ENCODE assay signal across 8 cellular contexts in genomic region chr16:69105501-69106361, GRCh38. TPM values are rescaled to one million over a fixed set of nuclear protein-coding genes. Genes with fewer than 3 reads are reported as not detected.
A peak's percentile ranks its signal among the peaks of the same experiment; 100 is the strongest.
DNase-seq lines count a peak whose midpoint lies in the region; ATAC-seq, FAIRE-seq and TF ChIP-seq lines count a peak whose summit lies in the region.

Gene HAS3, plus strand, starts transcription at chr16:69105653. Its CDS starts 3,743 bp downstream, at chr16:69109396.

- POLR2A ChIA-PET in activated CD4-positive, alpha-beta T cell treated with anti-CD3 and anti-CD28 coated beads for 36 hours (lab: Charles Lee) = interaction anchor here (0.8 kb wide), 2 partner anchors 19 to 440 kb away, joined by 3 read pairs; no protein-coding TSS in a partner anchor
- POLR2A ChIA-PET in HepG2 (lab: Yijun Ruan, JAX) = interaction anchor here (0.6 to 1.5 kb wide), 7 partner anchors 10 to 237 kb away, joined by 3 to 9 read pairs (median 3); no protein-coding TSS in a partner anchor

- H3K36me3 Mint-ChIP-seq in activated CD4-positive, alpha-beta T cell treated with anti-CD3 and anti-CD28 coated beads for 36 hours (ENCODE audit: low read depth) = peaks cover 10% of the 10 kb centered on the region

- peaks cover 24% of the 10 kb centered on the region for H3K27me3 Mint-ChIP-seq in activated CD4-positive, alpha-beta T cell treated with anti-CD3 and anti-CD28 coated beads for 36 hours

- H3K4me3 ChIP-seq in dorsolateral prefrontal cortex (peak within 1 kb of the TSS; percentile 40 to 74 (median 60)), HepG2 (replicated peaks in 1 of 3; ENCODE audit: insufficient read depth in 1 of 3, low read depth in 2 of 3, low read length in 3 of 3) (peak within 1 kb of the TSS; percentile 61 to 85 (median 77))

- 4% methylated on average over 25 of the region's 80 CpGs for WGBS in HepG2 (ENCODE audit: low lambda C conversion rate)

- peak; percentile 44 for FAIRE-seq in HepG2 (lab: Jason Lieb, UNC)

- peaks cover 0 to 8% (median 0%) of the 10 kb centered on the region in 45 donors for H3K27me3 ChIP-seq in dorsolateral prefrontal cortex
- peaks cover 4 to 32% of the 10 kb centered on the region in 2 experiments; a peak in 4 of 5 replicates for H3K27me3 ChIP-seq in HepG2 (ENCODE audit: control insufficient read depth in 1 of 2, insufficient read depth in 2 of 2, low read length in 2 of 2)

- H3K36me3 ChIP-seq in KOPT-K1 (ENCODE audit: insufficient read depth, low read length) (peaks cover 2% of the 10 kb centered on the region; the same call in 1 of the 2 replicates), HepG2 (replicated peaks in 1 of 2; ENCODE audit: control insufficient read depth in 1 of 2, insufficient read depth in 2 of 2, low read length in 2 of 2) (no peaks in the 10 kb centered on the region)

- TF ChIP-seq CTCF in dorsolateral prefrontal cortex (IDR thresholded peaks at IDR 0.05 in 54 of 56, conservative IDR thresholded peaks at IDR 0.05 in 2 of 56; ENCODE audit: low read depth in 1 of 56, partially characterized antibody in 56 of 56) = peak in 38 of 56 donors; percentile 5 to 58 (median 28)
- TF ChIP-seq CTCF in HepG2 (CRISPR knock-in tag; IDR thresholded peaks at IDR 0.05) = peak; percentile 69

- TF ChIP-seq RAD21 in HepG2 (CRISPR knock-in tag; IDR thresholded peaks at IDR 0.05) = 0 out of 2 replicates have a peak, but pooled peaks have one; percentile 33

- peak; percentile 28 to 49; a peak in 1 of 4 replicates for TF ChIP-seq POLR2A in HepG2 (IDR thresholded peaks at IDR 0.05; ENCODE audit: insufficient read depth in 1 of 2, low read depth in 2 of 2, low read length in 2 of 2)

- no peaks in the 10 kb centered on the region for H3K9me3 Mint-ChIP-seq in activated CD4-positive, alpha-beta T cell treated with anti-CD3 and anti-CD28 coated beads for 36 hours (ENCODE audit: low read depth)

- ATAC-seq in activated CD4-positive, alpha-beta T cell treated with anti-CD3 and anti-CD28 coated beads for 36 hours = peak; percentile 82
- peak; percentile 86 for ATAC-seq in HepG2
- ATAC-seq in HG02870 (IDR thresholded peaks at IDR 0.05; ENCODE audit: unreplicated experiment) = no peak

- CTCF ChIA-PET in activated CD4-positive, alpha-beta T cell treated with anti-CD3 and anti-CD28 coated beads for 36 hours (lab: Charles Lee) = interaction anchor here (0.6 to 2.2 kb wide), 7 partner anchors 19 to 578 kb away, joined by 3 to 17 read pairs (median 4); no protein-coding TSS in a partner anchor
- CTCF ChIA-PET in HepG2 (lab: Yijun Ruan, JAX; ENCODE audit: low intra/inter-chr PET ratio, low total read pairs) = no interaction called here

- in situ Hi-C loops in HepG2 (cut with HindIII; ENCODE audit: extremely low pct_ligation_motif_present, low pct_unique_long_range_greater_than_20kb) = loop anchor here (10.0 to 25.0 kb wide), 2 partner anchors 111 to 393 kb away; no protein-coding TSS in a partner anchor

- H3K9ac ChIP-seq in HepG2 (ENCODE audit: insufficient read depth, low read depth, low read length) = peak within 1 kb of the TSS; percentile 50

- no peak within 1 kb of the TSS for H2AFZ ChIP-seq in HepG2 (ENCODE audit: low read length)

- H3K9me3 ChIP-seq in KOPT-K1 (ENCODE audit: insufficient read depth, low read length, poor library complexity, severe bottlenecking) = no peaks in the 10 kb centered on the region
- H3K9me3 ChIP-seq in HepG2 (ENCODE audit: low read length) = no peaks in the 10 kb centered on the region

- peak within 1 kb of the TSS; percentile 29 for H3K27ac ChIP-seq in KOPT-K1 (ENCODE audit: low read depth, low read length, poor library complexity, severe bottlenecking)
- peak within 1 kb of the TSS in 1 of 59 donors; percentile 36 for H3K27ac ChIP-seq in dorsolateral prefrontal cortex
- H3K27ac ChIP-seq in HepG2 (ENCODE audit: extremely low read length, insufficient read depth, low read length) = no peak within 1 kb of the TSS

- peaks cover 16% of the 10 kb centered on the region for H3K4me1 Mint-ChIP-seq in activated CD4-positive, alpha-beta T cell treated with anti-CD3 and anti-CD28 coated beads for 36 hours

- H3K4me2 ChIP-seq in HepG2 (ENCODE audit: low read depth, low read length) = peak within 1 kb of the TSS; percentile 88

- no peaks in the 10 kb centered on the region for H3K79me2 ChIP-seq in HepG2 (ENCODE audit: insufficient read depth, low read length)

- H3K27ac Mint-ChIP-seq in activated CD4-positive, alpha-beta T cell treated with anti-CD3 and anti-CD28 coated beads for 36 hours = peak within 1 kb of the TSS; percentile 76

- TF ChIP-seq EP300 in HepG2 (IDR thresholded peaks at IDR 0.05; ENCODE audit: low read depth in 2 of 2, low read length in 2 of 2) (no peak), HepG2 (CRISPR knock-in tag; IDR thresholded peaks at IDR 0.05; ENCODE audit: borderline replicate concordance) (no peak)

- H3K4me1 ChIP-seq in HepG2 (ENCODE audit: insufficient read depth, low read length) = peaks cover 19% of the 10 kb centered on the region

- DNase-seq in activated CD4-positive, alpha-beta T cell treated with anti-CD3 and anti-CD28 coated beads for 36 hours = peak; percentile 67
- DNase-seq in activated CD4-positive, alpha-beta T cell treated with anti-CD3 and anti-CD28 coated beads, Interleukin-2, amount 50 U/mL, for 4 hours = no peak
- DNase-seq in SW480 (ENCODE audit: low spot score) (peak; percentile 70), dorsolateral prefrontal cortex (peak in 5 of 10 donors; percentile 17 to 66 (median 40)), HepG2 (ENCODE audit: low spot score) (peak; percentile 34)
- peak; percentile 22 for DNase-seq in stimulated activated CD4-positive, alpha-beta T cell treated with anti-CD3 and anti-CD28 coated beads, Interleukin-4, amount 100 ng/mL, for 24 hours

- no TSS peak for BruUV-seq in HepG2 (replicated peaks; lab: Mats Ljungman, UMichigan)

- no peaks in the 10 kb centered on the region for H4K20me1 ChIP-seq in HepG2 (ENCODE audit: insufficient read depth, low read length)

- intact Hi-C loops in activated CD4-positive, alpha-beta T cell treated with anti-CD3 and anti-CD28 coated beads for 36 hours (cut with DNase I, micrococcal nuclease) = loop anchor here (1.0 to 10.0 kb wide), 5 partner anchors 203 to 513 kb away; no protein-coding TSS in a partner anchor
- intact Hi-C loops in dorsolateral prefrontal cortex (cut with DNase I) = loop anchor here in 1 of 2 donors (10.0 kb wide), 1 partner anchor 101 kb away; no protein-coding TSS in a partner anchor
- intact Hi-C loops in HepG2 (cut with micrococcal nuclease; ENCODE audit: unreplicated experiment) = loop anchor here (10.0 kb wide), 1 partner anchor 111 kb away; no protein-coding TSS in a partner anchor

- peak within 1 kb of the TSS; percentile 72 for H3K4me3 Mint-ChIP-seq in activated CD4-positive, alpha-beta T cell treated with anti-CD3 and anti-CD28 coated beads for 36 hours

TF ChIP-seq in HepG2, 621 proteins besides CTCF, POLR2A, EP300 and RAD21 (continues in another document):
- TF ChIP-seq ZNF83 (CRISPR knock-in tag; IDR thresholded peaks at IDR 0.05; ENCODE audit: borderline replicate concordance) (0 out of 2 replicates have a peak, but pooled peaks have one; percentile 43), MAFG (CRISPR knock-in tag; IDR thresholded peaks at IDR 0.05) (no peak), ZNF337 (CRISPR knock-in tag; IDR thresholded peaks at IDR 0.05; ENCODE audit: borderline replicate concordance, low read depth) (no peak), RAD51 (IDR thresholded peaks at IDR 0.05; ENCODE audit: borderline replicate concordance) (no peak), FLYWCH1 (CRISPR knock-in tag; IDR thresholded peaks at IDR 0.05) (0 out of 2 replicates have a peak, but pooled peaks have one; percentile 38), MXD3 (CRISPR knock-in tag; IDR thresholded peaks at IDR 0.05) (peak; percentile 51; the same call in 1 of the 2 replicates), SETDB1 (CRISPR knock-in tag; IDR thresholded peaks at IDR 0.05; ENCODE audit: borderline replicate concordance) (no peak), ZSCAN29 (CRISPR knock-in tag; conservative IDR thresholded peaks at IDR 0.05) (no peak), ZNF619 (CRISPR knock-in tag; IDR thresholded peaks at IDR 0.05) (peak; percentile 49; the same call in 1 of the 2 replicates), TOPORS (CRISPR knock-in tag; IDR thresholded peaks at IDR 0.05) (no peak), TBX3 (IDR thresholded peaks at IDR 0.05; ENCODE audit: borderline replicate concordance) (peak; percentile 27; the same call in 1 of the 2 replicates)

RNA-seq across cellular contexts. Expression of gene HAS3, which starts in this region (rescaled TPM):
- under 1 TPM; 0.39 to 0.42 TPM for total RNA-seq in activated CD4-positive, alpha-beta T cell treated with anti-CD3 and anti-CD28 coated beads for 36 hours
- total RNA-seq in dorsolateral prefrontal cortex (1 to 10 TPM in 119 of 120 experiments, under 1 TPM in 1; 1.00 to 5.7 (median 2.7) TPM), HepG2 (2016; rRNA removed; fragmentation: Illumina TruSeq; extraction: Trizol) (0.04 TPM in 1 of 2 replicates, not detected in the other)
- total RNA-seq in HepG2 (2016; cell fraction: cytosol; rRNA removed; fragmentation: Illumina TruSeq; extraction: Trizol; ENCODE audit: low read depth) = 0.09 TPM in 1 of 2 replicates, not detected in the other
- 0.13 and 0.36 TPM in 2 replicates for total RNA-seq in HepG2 (2016; cell fraction: insoluble cytoplasmic fraction; rRNA removed; fragmentation: Illumina TruSeq; extraction: Trizol)
- 0.14 and 0.19 TPM in 2 replicates for total RNA-seq in HepG2 (2016; cell fraction: membrane; rRNA removed; fragmentation: Illumina TruSeq; extraction: Trizol)
- 0.19 and 0.22 TPM in 2 replicates for total RNA-seq in HepG2 (2016; cell fraction: nucleus; rRNA removed; fragmentation: Illumina TruSeq; extraction: Trizol)
- polyA plus RNA-seq in HepG2 (2011; rRNA removed) = 0.30 and 0.64 TPM in 2 replicates
- 0.28 and 0.32 TPM in 2 replicates for polyA plus RNA-seq in HepG2 (2011; cell fraction: cytosol; rRNA removed)
- 1.3 and 1.4 TPM in 2 replicates for polyA plus RNA-seq in HepG2 (2011; cell fraction: nucleus; rRNA removed)
- 0.47 and 0.52 TPM in 2 replicates for polyA plus RNA-seq in HepG2 (2012)
- 0.10 TPM in 1 of 2 replicates, not detected in the other for polyA plus RNA-seq in HepG2 (2016; cell fraction: cytosol; fragmentation: Illumina TruSeq; extraction: Trizol; ENCODE audit: low read depth)
- polyA plus RNA-seq in HepG2 (2016; cell fraction: insoluble cytoplasmic fraction; fragmentation: Illumina TruSeq; extraction: Trizol; ENCODE audit: low read depth) = 0.09 and 0.12 TPM in 2 replicates
- 0.08 and 0.29 TPM in 2 replicates for polyA plus RNA-seq in HepG2 (2016; cell fraction: membrane; fragmentation: Illumina TruSeq; extraction: Trizol; ENCODE audit: low read depth)
- 0.79 and 0.96 TPM in 2 replicates for polyA plus RNA-seq in HepG2 (2016; cell fraction: nucleus; fragmentation: Illumina TruSeq; extraction: Trizol; ENCODE audit: insufficient read depth, low read depth)
- polyA minus RNA-seq in HepG2 (2011; rRNA and poly(A)+ RNA removed; ENCODE audit: low replicate concordance) = 1.4 and 2.2 TPM in 2 replicates
- 0.30 TPM in 1 of 2 replicates, not detected in the other for polyA minus RNA-seq in HepG2 (2011; cell fraction: cytosol; rRNA and poly(A)+ RNA removed)
- 0.99 and 1.4 TPM in 2 replicates for polyA minus RNA-seq in HepG2 (2011; cell fraction: nucleus; rRNA and poly(A)+ RNA removed)

Comparison
In these comparisons a context has a peak if more than half of its experiments do, and no peak if none do; other contexts are left out.
1. Peak in DNase-seq and ATAC-seq in activated CD4-positive, alpha-beta T cell treated with anti-CD3 and anti-CD28 coated beads for 36 hours; RNA of the gene not detected or under 1 TPM.
2. DNase-seq: peak in SW480 (single experiment), HepG2 (single experiment) and stimulated activated CD4-positive, alpha-beta T cell treated with anti-CD3 and anti-CD28 coated beads, Interleukin-4, amount 100 ng/mL, for 24 hours (single experiment); none in activated CD4-positive, alpha-beta T cell treated with anti-CD3 and anti-CD28 coated beads, Interleukin-2, amount 50 U/mL, for 4 hours (0 of 2).